In genomic region chr17:2844386-2844785, GRCh38 we compare ENCODE assay signal across 1 cellular context.
TF ChIP-seq lines count a peak whose summit lies in the region.

No MANE protein-coding gene starts in this region.

TF ChIP-seq in A549, 52 proteins besides CTCF, POLR2A, EP300 and RAD21 (continued from another document):
- TF ChIP-seq, protein P1, sequence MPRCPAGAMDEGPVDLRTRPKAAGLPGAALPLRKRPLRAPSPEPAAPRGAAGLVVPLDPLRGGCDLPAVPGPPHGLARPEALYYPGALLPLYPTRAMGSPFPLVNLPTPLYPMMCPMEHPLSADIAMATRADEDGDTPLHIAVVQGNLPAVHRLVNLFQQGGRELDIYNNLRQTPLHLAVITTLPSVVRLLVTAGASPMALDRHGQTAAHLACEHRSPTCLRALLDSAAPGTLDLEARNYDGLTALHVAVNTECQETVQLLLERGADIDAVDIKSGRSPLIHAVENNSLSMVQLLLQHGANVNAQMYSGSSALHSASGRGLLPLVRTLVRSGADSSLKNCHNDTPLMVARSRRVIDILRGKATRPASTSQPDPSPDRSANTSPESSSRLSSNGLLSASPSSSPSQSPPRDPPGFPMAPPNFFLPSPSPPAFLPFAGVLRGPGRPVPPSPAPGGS (IDR thresholded peaks at IDR 0.05): no peak
- TF ChIP-seq ATOH8 (CRISPR knock-in tag; IDR thresholded peaks at IDR 0.05; ENCODE audit: low read depth): no peak
- TF ChIP-seq NPAS2 (CRISPR knock-in tag; IDR thresholded peaks at IDR 0.05; ENCODE audit: borderline replicate concordance): no peak
- TF ChIP-seq HEYL (CRISPR knock-in tag; IDR thresholded peaks at IDR 0.05): no peak; the same call in 1 of the 2 replicates
- TF ChIP-seq, protein P2, sequence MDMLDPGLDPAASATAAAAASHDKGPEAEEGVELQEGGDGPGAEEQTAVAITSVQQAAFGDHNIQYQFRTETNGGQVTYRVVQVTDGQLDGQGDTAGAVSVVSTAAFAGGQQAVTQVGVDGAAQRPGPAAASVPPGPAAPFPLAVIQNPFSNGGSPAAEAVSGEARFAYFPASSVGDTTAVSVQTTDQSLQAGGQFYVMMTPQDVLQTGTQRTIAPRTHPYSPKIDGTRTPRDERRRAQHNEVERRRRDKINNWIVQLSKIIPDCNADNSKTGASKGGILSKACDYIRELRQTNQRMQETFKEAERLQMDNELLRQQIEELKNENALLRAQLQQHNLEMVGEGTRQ (IDR thresholded peaks at IDR 0.05): no peak
- TF ChIP-seq HES2 (IDR thresholded peaks at IDR 0.05): no peak
- TF ChIP-seq ESRRA (IDR thresholded peaks at IDR 0.05; ENCODE audit: borderline replicate concordance, low read length): no peak
- no peak for TF ChIP-seq FOXS1 (CRISPR knock-in tag; IDR thresholded peaks at IDR 0.05)
- no peak for TF ChIP-seq EHMT2 (IDR thresholded peaks at IDR 0.05; ENCODE audit: low read depth)
- TF ChIP-seq NFE2L2 (conservative IDR thresholded peaks at IDR 0.05; ENCODE audit: low read length): no peak
- TF ChIP-seq FOSL2 (IDR thresholded peaks at IDR 0.05): no peak
- TF ChIP-seq FOSL2 (CRISPR knock-in tag; IDR thresholded peaks at IDR 0.05): peak; percentile 88
- TF ChIP-seq NR3C1 (IDR thresholded peaks at IDR 0.05): no peak
- TF ChIP-seq CEBPB (IDR thresholded peaks at IDR 0.05): peak in 1 of 2 experiments; percentile 65; a peak in 2 of 4 replicates
- TF ChIP-seq ZSCAN20 (CRISPR knock-in tag; IDR thresholded peaks at IDR 0.05): no peak
- TF ChIP-seq HDAC2 (IDR thresholded peaks at IDR 0.05): no peak
- no peak for TF ChIP-seq RCOR1 (IDR thresholded peaks at IDR 0.05; ENCODE audit: low read depth, low read length)
- no peak for TF ChIP-seq ZNF302 (CRISPR knock-in tag; IDR thresholded peaks at IDR 0.05)
- TF ChIP-seq ELK1 (IDR thresholded peaks at IDR 0.05; ENCODE audit: low read depth, low read length): no peak
- no peak for TF ChIP-seq TFCP2L1 (CRISPR knock-in tag; IDR thresholded peaks at IDR 0.05)
- no peak for TF ChIP-seq HMGXB4 (CRISPR knock-in tag; IDR thresholded peaks at IDR 0.05; ENCODE audit: borderline replicate concordance)
- TF ChIP-seq JUN (IDR thresholded peaks at IDR 0.05): peak; percentile 53 to 67; a peak in 3 of 5 replicates
- no peak for TF ChIP-seq BHLHE40 (IDR thresholded peaks at IDR 0.05; ENCODE audit: low read depth, low read length)
- TF ChIP-seq CBX2 (IDR thresholded peaks at IDR 0.05; ENCODE audit: borderline replicate concordance, low read depth): no peak
- TF ChIP-seq, protein P3, sequence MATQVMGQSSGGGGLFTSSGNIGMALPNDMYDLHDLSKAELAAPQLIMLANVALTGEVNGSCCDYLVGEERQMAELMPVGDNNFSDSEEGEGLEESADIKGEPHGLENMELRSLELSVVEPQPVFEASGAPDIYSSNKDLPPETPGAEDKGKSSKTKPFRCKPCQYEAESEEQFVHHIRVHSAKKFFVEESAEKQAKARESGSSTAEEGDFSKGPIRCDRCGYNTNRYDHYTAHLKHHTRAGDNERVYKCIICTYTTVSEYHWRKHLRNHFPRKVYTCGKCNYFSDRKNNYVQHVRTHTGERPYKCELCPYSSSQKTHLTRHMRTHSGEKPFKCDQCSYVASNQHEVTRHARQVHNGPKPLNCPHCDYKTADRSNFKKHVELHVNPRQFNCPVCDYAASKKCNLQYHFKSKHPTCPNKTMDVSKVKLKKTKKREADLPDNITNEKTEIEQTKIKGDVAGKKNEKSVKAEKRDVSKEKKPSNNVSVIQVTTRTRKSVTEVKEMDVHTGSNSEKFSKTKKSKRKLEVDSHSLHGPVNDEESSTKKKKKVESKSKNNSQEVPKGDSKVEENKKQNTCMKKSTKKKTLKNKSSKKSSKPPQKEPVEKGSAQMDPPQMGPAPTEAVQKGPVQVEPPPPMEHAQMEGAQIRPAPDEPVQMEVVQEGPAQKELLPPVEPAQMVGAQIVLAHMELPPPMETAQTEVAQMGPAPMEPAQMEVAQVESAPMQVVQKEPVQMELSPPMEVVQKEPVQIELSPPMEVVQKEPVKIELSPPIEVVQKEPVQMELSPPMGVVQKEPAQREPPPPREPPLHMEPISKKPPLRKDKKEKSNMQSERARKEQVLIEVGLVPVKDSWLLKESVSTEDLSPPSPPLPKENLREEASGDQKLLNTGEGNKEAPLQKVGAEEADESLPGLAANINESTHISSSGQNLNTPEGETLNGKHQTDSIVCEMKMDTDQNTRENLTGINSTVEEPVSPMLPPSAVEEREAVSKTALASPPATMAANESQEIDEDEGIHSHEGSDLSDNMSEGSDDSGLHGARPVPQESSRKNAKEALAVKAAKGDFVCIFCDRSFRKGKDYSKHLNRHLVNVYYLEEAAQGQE (IDR thresholded peaks at IDR 0.05): no peak
- no peak for TF ChIP-seq RNF2 (IDR thresholded peaks at IDR 0.05; ENCODE audit: borderline replicate concordance, low read depth)
- TF ChIP-seq KDM5A (IDR thresholded peaks at IDR 0.05): no peak
